In the genomic region with DNA sequence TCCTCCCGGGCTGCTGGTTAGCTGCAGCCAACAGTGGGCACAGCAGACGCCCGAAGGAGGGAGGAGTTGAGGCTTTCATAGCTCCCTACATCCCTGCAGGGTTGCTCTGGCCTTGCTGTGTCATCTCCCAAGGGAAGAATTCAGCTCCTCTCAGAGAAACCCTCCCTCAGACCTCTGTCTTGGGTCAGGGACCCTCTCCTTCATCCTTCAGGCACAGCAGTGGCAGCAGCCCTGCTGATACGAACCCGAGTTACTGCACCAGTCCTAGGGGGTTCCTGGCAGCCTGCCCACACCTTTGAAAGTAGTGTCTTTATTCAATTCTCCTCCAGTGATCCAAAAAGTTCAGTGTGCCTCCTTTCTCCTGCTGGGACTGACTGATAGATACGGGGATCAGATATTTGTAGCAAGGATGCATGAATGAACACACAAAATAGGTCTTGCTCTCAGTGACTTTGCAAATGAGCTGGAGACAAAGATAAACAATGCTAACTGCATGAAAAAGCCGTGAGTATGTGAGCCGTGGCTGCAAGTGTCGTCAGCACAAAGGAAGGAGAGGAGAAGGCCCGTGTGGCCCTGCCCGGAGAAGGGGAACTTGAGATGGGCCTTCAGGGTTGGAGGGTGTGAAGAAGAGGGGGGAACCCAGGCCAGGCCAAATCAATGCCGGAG, we compare ENCODE assay signal across 1 cellular context.
TF ChIP-seq lines count a peak whose summit lies in the region.

No MANE protein-coding gene starts in this region.

TF ChIP-seq in IMR-90, 13 proteins besides CTCF, POLR2A, EP300 and RAD21:
- TF ChIP-seq CHD1 (IDR thresholded peaks at IDR 0.05; ENCODE audit: low read depth, low read length): no peak
- TF ChIP-seq, protein P1, sequence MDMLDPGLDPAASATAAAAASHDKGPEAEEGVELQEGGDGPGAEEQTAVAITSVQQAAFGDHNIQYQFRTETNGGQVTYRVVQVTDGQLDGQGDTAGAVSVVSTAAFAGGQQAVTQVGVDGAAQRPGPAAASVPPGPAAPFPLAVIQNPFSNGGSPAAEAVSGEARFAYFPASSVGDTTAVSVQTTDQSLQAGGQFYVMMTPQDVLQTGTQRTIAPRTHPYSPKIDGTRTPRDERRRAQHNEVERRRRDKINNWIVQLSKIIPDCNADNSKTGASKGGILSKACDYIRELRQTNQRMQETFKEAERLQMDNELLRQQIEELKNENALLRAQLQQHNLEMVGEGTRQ (IDR thresholded peaks at IDR 0.05; ENCODE audit: low read depth, low read length): no peak
- no peak for TF ChIP-seq RFX5 (IDR thresholded peaks at IDR 0.05; ENCODE audit: low read depth, low read length)
- TF ChIP-seq MAZ (IDR thresholded peaks at IDR 0.05; ENCODE audit: borderline replicate concordance, low read depth, low read length): no peak
- TF ChIP-seq BHLHE40 (IDR thresholded peaks at IDR 0.05; ENCODE audit: low read depth, low read length): no peak
- TF ChIP-seq MXI1 (IDR thresholded peaks at IDR 0.05; ENCODE audit: borderline replicate concordance, low read depth, low read length): no peak
- no peak for TF ChIP-seq MAFK (IDR thresholded peaks at IDR 0.05; ENCODE audit: low read depth, low read length)
- no peak for TF ChIP-seq RCOR1 (IDR thresholded peaks at IDR 0.05; ENCODE audit: insufficient replicate concordance, low read length)
- no peak for TF ChIP-seq SMC3 (IDR thresholded peaks at IDR 0.05; ENCODE audit: low read depth, low read length)
TF ChIP-seq in IMR-90: peak in this region for 0.
